11 cellular contexts compared by ENCODE assay signal in genomic region chr7:5700391-5700985, GRCh38.
A peak's percentile ranks its signal among the peaks of the same experiment; 100 is the strongest.
DNase-seq lines count a peak whose midpoint lies in the region; ATAC-seq and TF ChIP-seq lines count a peak whose summit lies in the region.
"Had no signal": no experiment of that assay in that cellular context is flagged by ENCODE, and none has a peak within 500 bp of the region (broad histone marks: within the 10 kb centered on the region; RNA-seq: fewer than 3 reads in every experiment).

No MANE protein-coding gene starts in this region.

- peaks cover 50% of the 10 kb centered on the region for H3K4me1 ChIP-seq in CD4-positive, CD25-positive, alpha-beta regulatory T cell (ENCODE audit: control insufficient read depth, insufficient read depth, low read length, poor library complexity, severe bottlenecking)
- peaks cover 94% of the 10 kb centered on the region for H3K4me1 ChIP-seq in Karpas-422 (ENCODE audit: low read length)
- H3K4me1 ChIP-seq in effector memory CD4-positive, alpha-beta T cell (ENCODE audit: control insufficient read depth, insufficient read depth, low read length, poor library complexity, severe bottlenecking): peaks cover 53% of the 10 kb centered on the region
- peaks cover 45 to 47% of the 10 kb centered on the region in 2 experiments for H3K4me1 ChIP-seq in neutrophil (ENCODE audit: control insufficient read depth in 1 of 2, insufficient read depth in 1 of 2, low read depth in 1 of 2, low read length in 1 of 2)
- H3K4me1 ChIP-seq in PC-9 (replicated peaks; ENCODE audit: insufficient read depth): peaks cover 8% of the 10 kb centered on the region

- H3K9ac ChIP-seq in Karpas-422 (ENCODE audit: low read length): peak overlapping the region; percentile 62

- H3K9me3 Mint-ChIP-seq in CD4-positive, CD25-positive, alpha-beta regulatory T cell: no peaks in the 10 kb centered on the region

- H3K27me3 ChIP-seq in CD4-positive, CD25-positive, alpha-beta regulatory T cell (ENCODE audit: control insufficient read depth, insufficient read depth, low read length): no peaks in the 10 kb centered on the region
- H3K27me3 ChIP-seq in Karpas-422 (ENCODE audit: low read length) (no peaks in the 10 kb centered on the region), neutrophil (no peaks in the 10 kb centered on the region), PC-9 (ENCODE audit: insufficient read depth, low read depth) (no peaks in the 10 kb centered on the region)
- H3K27me3 ChIP-seq in effector memory CD4-positive, alpha-beta T cell (replicated peaks; ENCODE audit: control insufficient read depth, insufficient read depth, low read length, poor library complexity, severe bottlenecking): no peaks in the 10 kb centered on the region

- peak overlapping the region; percentile 20 to 86 (median 86) for H3K27ac Mint-ChIP-seq in CD4-positive, CD25-positive, alpha-beta regulatory T cell

- peak overlapping the region; percentile 53 for H3K4me2 ChIP-seq in Karpas-422 (ENCODE audit: low read depth, low read length, poor library complexity, severe bottlenecking)
- H3K4me2 ChIP-seq in PC-9: no peak overlapping the region

- H3K79me2 ChIP-seq in Karpas-422 (ENCODE audit: low read length): peaks cover 28% of the 10 kb centered on the region
- H3K79me2 ChIP-seq in PC-9 (ENCODE audit: low read depth): no peaks in the 10 kb centered on the region

- peaks cover 29% of the 10 kb centered on the region for H3K36me3 ChIP-seq in CD4-positive, CD25-positive, alpha-beta regulatory T cell (ENCODE audit: control insufficient read depth, insufficient read depth, low read length)
- no peaks in the 10 kb centered on the region; the same call in 1 of the 2 replicates for H3K36me3 ChIP-seq in Karpas-422 (ENCODE audit: insufficient read depth, low read length)
- peaks cover 5% of the 10 kb centered on the region for H3K36me3 ChIP-seq in effector memory CD4-positive, alpha-beta T cell (ENCODE audit: control insufficient read depth, insufficient read depth, low read length)
- peaks cover 16% of the 10 kb centered on the region for H3K36me3 ChIP-seq in neutrophil
- peaks cover 14% of the 10 kb centered on the region; the same call in 1 of the 2 replicates for H3K36me3 ChIP-seq in PC-9 (ENCODE audit: low read depth)
- H3K36me3 ChIP-seq: thoracic aorta had no signal

- peaks cover 21% of the 10 kb centered on the region for H3F3A ChIP-seq in PC-9 (ENCODE audit: insufficient read depth, low read depth)

- H2AFZ ChIP-seq in Karpas-422 (ENCODE audit: low read length): no peak overlapping the region
- H2AFZ ChIP-seq in PC-9: no peak overlapping the region

- no peak for ATAC-seq in CD4-positive, CD25-positive, alpha-beta regulatory T cell (ENCODE audit: low read depth in 2 of 2)
- ATAC-seq in HG03432 (IDR thresholded peaks at IDR 0.05; ENCODE audit: unreplicated experiment): no peak
- ATAC-seq in HG03045 (IDR thresholded peaks at IDR 0.05; ENCODE audit: unreplicated experiment): no peak

- CTCF ChIA-PET in PC-9 (lab: Charles Lee): no interaction called here

- BruUV-seq in PC-9 (replicated peaks; lab: Mats Ljungman, UMichigan): no TSS peak

- H3K4me3 Mint-ChIP-seq in CD4-positive, CD25-positive, alpha-beta regulatory T cell: peak overlapping the region in 3 of 4 donors; percentile 2 to 78 (median 10)

- peak overlapping the region; percentile 63 for H3K27ac ChIP-seq in CD4-positive, CD25-positive, alpha-beta regulatory T cell (ENCODE audit: insufficient read depth, low read length, poor library complexity, severe bottlenecking)
- H3K27ac ChIP-seq in Karpas-422 (ENCODE audit: low read length) (peak overlapping the region; percentile 89), neutrophil (peak overlapping the region; percentile 67), PC-9 (no peak overlapping the region)
- H3K27ac ChIP-seq in effector memory CD4-positive, alpha-beta T cell (ENCODE audit: insufficient read depth, low read length, poor library complexity, severe bottlenecking): peak overlapping the region; percentile 78

- DNase-seq in CD4-positive, CD25-positive, alpha-beta regulatory T cell: no peak
- DNase-seq in Karpas-422 (no peak), RPMI8226 (no peak), PC-9 (no peak)
- no peak for DNase-seq in effector memory CD4-positive, alpha-beta T cell
- DNase-seq: mucosa of descending colon, NCI-H1930 had no signal

- TF ChIP-seq CTCF in neutrophil (IDR thresholded peaks at IDR 0.05) (no peak), PC-9 (conservative IDR thresholded peaks at IDR 0.05) (no peak)

- peaks cover 15% of the 10 kb centered on the region for H3K36me3 Mint-ChIP-seq in CD4-positive, CD25-positive, alpha-beta regulatory T cell

- H3K9me2 ChIP-seq in Karpas-422 (replicated peaks; ENCODE audit: insufficient read depth, low read length): no peaks in the 10 kb centered on the region
- H3K9me2 ChIP-seq in PC-9 (ENCODE audit: insufficient read depth): no peaks in the 10 kb centered on the region

- H3K4me1 Mint-ChIP-seq in CD4-positive, CD25-positive, alpha-beta regulatory T cell: peaks cover 37 to 67% (median 53%) of the 10 kb centered on the region in 4 donors

- intact Hi-C loops in PC-9 (cut with micrococcal nuclease; ENCODE audit: unreplicated experiment): no loop called here

- no peak overlapping the region for H3K4me3 ChIP-seq in CD4-positive, CD25-positive, alpha-beta regulatory T cell (ENCODE audit: low read depth, low read length)
- H3K4me3 ChIP-seq in Karpas-422 (ENCODE audit: low read length): no peak overlapping the region
- no peak overlapping the region for H3K4me3 ChIP-seq in effector memory CD4-positive, alpha-beta T cell (ENCODE audit: insufficient read depth, low read depth, low read length, poor library complexity, severe bottlenecking)
- H3K4me3 ChIP-seq in neutrophil (ENCODE audit: low read depth in 1 of 2, low read length in 1 of 2): no peak overlapping the region
- H3K4me3 ChIP-seq in PC-9: no peak overlapping the region
- H3K4me3 ChIP-seq: mucosa of descending colon, thoracic aorta had no signal

- POLR2A ChIA-PET in PC-9 (lab: Charles Lee; ENCODE audit: unreplicated experiment): no interaction called here

- no peaks in the 10 kb centered on the region for H3K27me3 Mint-ChIP-seq in CD4-positive, CD25-positive, alpha-beta regulatory T cell

- H4K20me1 ChIP-seq in Karpas-422 (ENCODE audit: insufficient read depth, low read depth, low read length): no peaks in the 10 kb centered on the region
- H4K20me1 ChIP-seq in PC-9 (ENCODE audit: insufficient read depth): peaks cover 6% of the 10 kb centered on the region; the same call in 1 of the 2 replicates

- no peaks in the 10 kb centered on the region for H3K9me3 ChIP-seq in CD4-positive, CD25-positive, alpha-beta regulatory T cell (ENCODE audit: control insufficient read depth in 2 of 2, low read length in 2 of 2)
- no peaks in the 10 kb centered on the region for H3K9me3 ChIP-seq in Karpas-422 (ENCODE audit: low read length)
- no peaks in the 10 kb centered on the region for H3K9me3 ChIP-seq in effector memory CD4-positive, alpha-beta T cell (ENCODE audit: control insufficient read depth, low read length)
- no peaks in the 10 kb centered on the region for H3K9me3 ChIP-seq in neutrophil
- no peaks in the 10 kb centered on the region for H3K9me3 ChIP-seq in PC-9 (ENCODE audit: insufficient read depth, low read depth)
- H3K9me3 ChIP-seq: mucosa of descending colon, thoracic aorta had no signal
